Comparison of ENCODE assay signal across 30 cellular contexts in the genomic region with DNA sequence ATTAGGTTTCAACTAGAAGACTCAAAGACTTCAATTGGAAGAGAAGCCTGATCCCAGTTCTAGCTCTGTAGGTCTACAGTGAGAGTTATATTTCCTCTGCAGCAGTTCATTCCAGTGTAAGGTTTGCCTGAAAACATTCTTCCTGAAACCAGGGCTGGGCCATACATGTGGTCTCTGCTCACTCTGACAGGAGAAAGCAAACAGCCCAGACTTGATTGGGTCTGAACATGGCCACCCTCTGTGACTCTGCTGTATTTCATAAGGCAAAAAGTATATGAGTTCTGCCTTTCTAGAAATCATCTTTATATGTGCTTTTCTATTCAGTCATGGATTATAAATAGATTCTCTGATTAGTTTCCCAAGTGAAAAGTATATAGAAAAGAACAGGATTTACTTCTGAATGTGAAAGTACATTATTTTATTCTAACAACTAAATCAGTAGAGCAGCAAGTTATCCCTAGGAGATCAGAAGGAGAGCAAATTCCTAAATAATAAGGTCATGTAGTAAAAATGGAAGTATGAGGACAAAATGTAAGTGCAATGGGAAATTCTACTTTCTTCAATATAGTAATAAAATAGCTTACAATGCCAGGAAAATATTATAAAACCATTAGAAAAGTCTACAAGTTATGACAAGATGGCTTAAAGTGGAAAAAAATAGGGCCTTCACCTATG.
A peak's percentile ranks its signal among the peaks of the same experiment; 100 is the strongest.
DNase-seq lines count a peak whose midpoint lies in the region; ATAC-seq, FAIRE-seq and TF ChIP-seq lines count a peak whose summit lies in the region.
"Had no signal": no experiment of that assay in that cellular context is flagged by ENCODE, and none has a peak within 500 bp of the region (broad histone marks: within the 10 kb centered on the region; RNA-seq: fewer than 3 reads in every experiment).

No MANE protein-coding gene starts in this region.

- H3K9me3 ChIP-seq in hepatocyte (ENCODE audit: low read depth): no peaks in the 10 kb centered on the region
- H3K9me3 ChIP-seq: BLaER1, colonic mucosa, Peyer's patch had no signal

- FAIRE-seq in H54 (lab: Jason Lieb, UNC): peak; percentile 75
- FAIRE-seq: small intestine had no signal

- no peaks in the 10 kb centered on the region for H3K27me3 ChIP-seq in hepatocyte
- H3K27me3 ChIP-seq: BLaER1, colonic mucosa, foreskin keratinocyte, Peyer's patch had no signal

- H3K27ac Mint-ChIP-seq in osteocyte (ENCODE audit: unreplicated experiment): peak overlapping the region; percentile 42
- H3K27ac Mint-ChIP-seq: activated CD4-positive, alpha-beta T cell treated with anti-CD3 and anti-CD28 coated beads, Interleukin-2, amount 10 ng/mL, durations not matched to agents 7 days and 5 days; activated naive CD8-positive, alpha-beta T cell treated with anti-CD3 and anti-CD28 coated beads, Interleukin-2, amount 50 U/mL, for 24 hours; activated T-cell treated with anti-CD3 and anti-CD28 coated beads, Interleukin-2, amount 50 U/mL, for 24 hours; naive thymus-derived CD8-positive, alpha-beta T cell had no signal

- no peak for DNase-seq in H54 (ENCODE audit: insufficient read length, low spot score)
- DNase-seq in astrocyte of the hippocampus (ENCODE audit: low read depth, low spot score): peak; percentile 23
- no peak for DNase-seq in hepatocyte (ENCODE audit: low spot score)
- DNase-seq in osteocyte (ENCODE audit: extremely low spot score, unreplicated experiment): no peak
- no peak for DNase-seq in NOMO-1 (lab: John Stamatoyannopoulos, UW; ENCODE audit: unreplicated experiment in 2 of 2)
- no peak for DNase-seq in NCI-H2029 treated with DMSO at 0.1 percent for 48 hours (lab: John Stamatoyannopoulos, UW)
- DNase-seq: activated CD4-positive, alpha-beta T cell treated with anti-CD3 and anti-CD28 coated beads, Interleukin-2, amount 10 ng/mL, durations not matched to agents 7 days and 5 days; activated naive CD8-positive, alpha-beta T cell treated with anti-CD3 and anti-CD28 coated beads, Interleukin-2, amount 50 U/mL, for 24 hours; activated T-cell treated with anti-CD3 and anti-CD28 coated beads, Interleukin-2, amount 50 U/mL, for 24 hours; colonic mucosa; DMS53; effector memory CD4-positive, alpha-beta T cell; foreskin keratinocyte; GF-D8; left ventricle myocardium superior; naive thymus-derived CD8-positive, alpha-beta T cell; NCI-H1048; NCI-H1694; NCI-H2171; NCI-H510A treated with DMSO at 0.1 percent for 48 hours; Peyer's patch; retina; SIG-M5; small intestine; T1000; trophoblast cell; WERI-Rb-1 had no signal

- H3K27ac ChIP-seq in hepatocyte: peak overlapping the region; percentile 45
- H3K27ac ChIP-seq: BLaER1, colonic mucosa, foreskin keratinocyte, Peyer's patch, WERI-Rb-1 had no signal

- peaks cover 57% of the 10 kb centered on the region for H3K79me2 ChIP-seq in hepatocyte

- no peak for ATAC-seq in GM19467 (IDR thresholded peaks at IDR 0.05; ENCODE audit: unreplicated experiment)
- no peak for ATAC-seq in GM21526 (IDR thresholded peaks at IDR 0.05; ENCODE audit: low FRiP score, unreplicated experiment)
- ATAC-seq: activated naive CD8-positive, alpha-beta T cell treated with anti-CD3 and anti-CD28 coated beads, Interleukin-2, amount 50 U/mL, for 24 hours; foreskin keratinocyte; left ventricle myocardium superior; naive thymus-derived CD8-positive, alpha-beta T cell had no signal

- no peaks in the 10 kb centered on the region for H3K9me3 Mint-ChIP-seq in osteocyte (ENCODE audit: unreplicated experiment)
- H3K9me3 Mint-ChIP-seq: activated CD4-positive, alpha-beta T cell treated with anti-CD3 and anti-CD28 coated beads, Interleukin-2, amount 10 ng/mL, durations not matched to agents 7 days and 5 days; activated naive CD8-positive, alpha-beta T cell treated with anti-CD3 and anti-CD28 coated beads, Interleukin-2, amount 50 U/mL, for 24 hours; activated T-cell treated with anti-CD3 and anti-CD28 coated beads, Interleukin-2, amount 50 U/mL, for 24 hours; naive thymus-derived CD8-positive, alpha-beta T cell had no signal

- H3K27me3 Mint-ChIP-seq in osteocyte (ENCODE audit: unreplicated experiment): no peaks in the 10 kb centered on the region

- H3K4me1 Mint-ChIP-seq in osteocyte (ENCODE audit: unreplicated experiment): peaks cover 22% of the 10 kb centered on the region
- H3K4me1 Mint-ChIP-seq: activated CD4-positive, alpha-beta T cell treated with anti-CD3 and anti-CD28 coated beads, Interleukin-2, amount 10 ng/mL, durations not matched to agents 7 days and 5 days; activated naive CD8-positive, alpha-beta T cell treated with anti-CD3 and anti-CD28 coated beads, Interleukin-2, amount 50 U/mL, for 24 hours; naive thymus-derived CD8-positive, alpha-beta T cell had no signal

- peaks cover 2% of the 10 kb centered on the region for H3K36me3 Mint-ChIP-seq in osteocyte (ENCODE audit: unreplicated experiment)
- H3K36me3 Mint-ChIP-seq: naive thymus-derived CD8-positive, alpha-beta T cell had no signal

- peaks cover 7% of the 10 kb centered on the region for H3K4me1 ChIP-seq in hepatocyte (ENCODE audit: insufficient read depth)
- H3K4me1 ChIP-seq: BLaER1, colonic mucosa, Peyer's patch had no signal

- H2AFZ ChIP-seq in hepatocyte: no peak overlapping the region

- H3K4me2 ChIP-seq in hepatocyte: no peak overlapping the region
- H3K4me2 ChIP-seq: BLaER1 had no signal

- no peaks in the 10 kb centered on the region for H3K36me3 ChIP-seq in hepatocyte (replicated peaks; ENCODE audit: insufficient read depth, low read depth)
- H3K36me3 ChIP-seq: BLaER1, colonic mucosa, Peyer's patch, WERI-Rb-1 had no signal

- no peak overlapping the region for H3K4me3 ChIP-seq in hepatocyte
- H3K4me3 ChIP-seq: BLaER1, colonic mucosa, Peyer's patch had no signal

- no peak overlapping the region for H3K4me3 Mint-ChIP-seq in osteocyte (ENCODE audit: unreplicated experiment)
- H3K4me3 Mint-ChIP-seq: activated CD4-positive, alpha-beta T cell treated with anti-CD3 and anti-CD28 coated beads, Interleukin-2, amount 10 ng/mL, durations not matched to agents 7 days and 5 days; activated naive CD8-positive, alpha-beta T cell treated with anti-CD3 and anti-CD28 coated beads, Interleukin-2, amount 50 U/mL, for 24 hours; activated T-cell treated with anti-CD3 and anti-CD28 coated beads, Interleukin-2, amount 50 U/mL, for 24 hours; naive thymus-derived CD8-positive, alpha-beta T cell had no signal

- H4K20me1 ChIP-seq in hepatocyte (ENCODE audit: insufficient read depth, poor library complexity, severe bottlenecking): no peaks in the 10 kb centered on the region
- H4K20me1 ChIP-seq: BLaER1 had no signal

- no peak for TF ChIP-seq POLR2A in H54 (IDR thresholded peaks at IDR 0.05; ENCODE audit: low read depth, low read length)

- H3K9me2 ChIP-seq in hepatocyte (replicated peaks; ENCODE audit: insufficient read depth): no peaks in the 10 kb centered on the region

- TF ChIP-seq CTCF in hepatocyte (IDR thresholded peaks at IDR 0.05; ENCODE audit: poor library complexity) (no peak), osteocyte (IDR thresholded peaks at IDR 0.05) (no peak)
